20 cellular contexts compared by ENCODE assay signal in genomic region chr2:236531205-236531604, GRCh38. TPM values are rescaled to one million over a fixed set of nuclear protein-coding genes. Genes with fewer than 3 reads are reported as not detected.
DNase-seq lines count a peak whose midpoint lies in the region; ATAC-seq and TF ChIP-seq lines count a peak whose summit lies in the region.
"Had no signal": no experiment of that assay in that cellular context is flagged by ENCODE, and none has a peak within 500 bp of the region (broad histone marks: within the 10 kb centered on the region; RNA-seq: fewer than 3 reads in every experiment).

No MANE protein-coding gene starts in this region.

- no peaks in the 10 kb centered on the region for H3K9me3 ChIP-seq in BLaER1
- H3K9me3 ChIP-seq in DND-41 (ENCODE audit: insufficient read depth, low read length, severe bottlenecking) = no peaks in the 10 kb centered on the region
- H3K9me3 ChIP-seq in endodermal cell (ENCODE audit: control insufficient read depth, low read length) = no peaks in the 10 kb centered on the region
- H3K9me3 ChIP-seq: A549, BE2C had no signal

- no peaks in the 10 kb centered on the region for H3K36me3 Mint-ChIP-seq in endodermal cell (ENCODE audit: low read depth)
- H3K36me3 Mint-ChIP-seq: CD14-positive monocyte; CD4-positive, alpha-beta memory T cell had no signal

- H3K27ac ChIP-seq in BLaER1 (no peak overlapping the region), DND-41 (ENCODE audit: low read length) (peak overlapping the region; percentile 56; the same call in 1 of the 2 replicates), endodermal cell (ENCODE audit: low read depth, low read length) (no peak overlapping the region)
- H3K27ac ChIP-seq: 22Rv1, A549 had no signal

- H3K36me3 ChIP-seq in BLaER1 (no peaks in the 10 kb centered on the region), DND-41 (ENCODE audit: insufficient read depth, low read length) (no peaks in the 10 kb centered on the region), endodermal cell (ENCODE audit: control insufficient read depth, insufficient read depth, low read length) (no peaks in the 10 kb centered on the region)
- H3K36me3 ChIP-seq: BE2C had no signal

- ATAC-seq in DND-41 (ENCODE audit: insufficient read depth, low read depth) = peak; percentile 78
- ATAC-seq in GM19324 (IDR thresholded peaks at IDR 0.05; ENCODE audit: low FRiP score, unreplicated experiment) = no peak
- ATAC-seq: A549 had no signal

- H3K9ac ChIP-seq in BLaER1 (no peak overlapping the region), DND-41 (ENCODE audit: low read depth, low read length) (no peak overlapping the region), endodermal cell (ENCODE audit: extremely low read depth, low read length, poor library complexity, severe bottlenecking) (no peak overlapping the region)

- H3K27me3 ChIP-seq in BLaER1 (no peaks in the 10 kb centered on the region), DND-41 (ENCODE audit: insufficient read depth, low read length, poor library complexity) (no peaks in the 10 kb centered on the region), endodermal cell (ENCODE audit: control insufficient read depth, insufficient read depth, low read length, poor library complexity, severe bottlenecking) (no peaks in the 10 kb centered on the region)
- H3K27me3 ChIP-seq: BE2C had no signal

- DNase-seq in DND-41 (peak; percentile 47), endodermal cell (peak; percentile 26), retina (no peak)
- DNase-seq: ACHN; BE2C; C1 segment of cervical spinal cord; CD4-positive, alpha-beta memory T cell; CD4-positive, CD25-positive, alpha-beta regulatory T cell; CD8-positive, alpha-beta memory T cell; COR-L47; DMS 273 treated with DMSO at 0.1 percent for 48 hours; DMS153; DMS53; DMS79; GF-D8 had no signal

- H3K27ac Mint-ChIP-seq in endodermal cell = no peak overlapping the region
- H3K27ac Mint-ChIP-seq: CD14-positive monocyte; CD4-positive, alpha-beta memory T cell; CD4-positive, CD25-positive, alpha-beta regulatory T cell had no signal

- no peaks in the 10 kb centered on the region for H3K79me2 ChIP-seq in DND-41 (ENCODE audit: insufficient read depth, low read length)

- peaks cover 14% of the 10 kb centered on the region for H3K27me3 Mint-ChIP-seq in endodermal cell (ENCODE audit: insufficient read depth)

- H3K9me3 Mint-ChIP-seq in endodermal cell = no peaks in the 10 kb centered on the region
- H3K9me3 Mint-ChIP-seq: CD4-positive, alpha-beta memory T cell; CD4-positive, CD25-positive, alpha-beta regulatory T cell; CD8-positive, alpha-beta memory T cell had no signal

- H3K4me1 ChIP-seq in BLaER1 (peaks cover 14% of the 10 kb centered on the region; the same call in 1 of the 2 replicates), DND-41 (ENCODE audit: insufficient read depth, low read length) (peaks cover 27% of the 10 kb centered on the region), endodermal cell (ENCODE audit: control insufficient read depth, insufficient read depth, low read length) (peaks cover 10% of the 10 kb centered on the region)
- H3K4me1 ChIP-seq: A549, BE2C had no signal

- H3K4me3 Mint-ChIP-seq in endodermal cell = no peak overlapping the region
- H3K4me3 Mint-ChIP-seq: CD14-positive monocyte; CD4-positive, alpha-beta memory T cell; CD4-positive, CD25-positive, alpha-beta regulatory T cell; CD8-positive, alpha-beta memory T cell had no signal

- no peak overlapping the region for H2AFZ ChIP-seq in DND-41 (ENCODE audit: low read depth, low read length)

- TF ChIP-seq CTCF in DND-41 (IDR thresholded peaks at IDR 0.05; ENCODE audit: borderline replicate concordance, extremely low read depth, low read length, poor library complexity, severe bottlenecking) (peak; percentile 17), endodermal cell (conservative IDR thresholded peaks at IDR 0.05) (no peak)

- H3K4me3 ChIP-seq in BLaER1 = no peak overlapping the region
- H3K4me3 ChIP-seq in DND-41 (ENCODE audit: low read depth in 1 of 2, low read length in 2 of 2) = no peak overlapping the region
- no peak overlapping the region for H3K4me3 ChIP-seq in endodermal cell (ENCODE audit: low read length)
- H3K4me3 ChIP-seq: A549 had no signal

- H3K4me2 ChIP-seq in BLaER1 (0 out of 2 replicates have a peak overlapping the region, but pooled peaks have one; percentile 1), DND-41 (ENCODE audit: insufficient read depth, low read length) (no peak overlapping the region)
- H3K4me2 ChIP-seq: A549 had no signal

- H4K20me1 ChIP-seq in BLaER1 (no peaks in the 10 kb centered on the region), DND-41 (ENCODE audit: insufficient read depth, low read length) (no peaks in the 10 kb centered on the region)

- peaks cover 15% of the 10 kb centered on the region for H3K4me1 Mint-ChIP-seq in endodermal cell

- WGBS in endodermal cell (ENCODE audit: insufficient coverage in 1 of 2, insufficient read length in 1 of 2), 2 experiments = 78 to 86% methylated on average over 4 to 7 of the region's 7 CpGs

RNA-seq across cellular contexts. Expression of gene ACKR3, which starts 38.4 kb away (rescaled TPM):
- total RNA-seq in endodermal cell = 100 to 1,000 TPM in 1 of 2 donors, 10 to 100 TPM in 1; 76.9 to 110 TPM
- 53.8 TPM for polyA plus RNA-seq in endodermal cell (2013, experiment 1 of 2)
- 66.2 TPM for polyA plus RNA-seq in endodermal cell (2013, experiment 2 of 2)
